ENCODE assay signal across 1 cellular context in the genomic region with DNA sequence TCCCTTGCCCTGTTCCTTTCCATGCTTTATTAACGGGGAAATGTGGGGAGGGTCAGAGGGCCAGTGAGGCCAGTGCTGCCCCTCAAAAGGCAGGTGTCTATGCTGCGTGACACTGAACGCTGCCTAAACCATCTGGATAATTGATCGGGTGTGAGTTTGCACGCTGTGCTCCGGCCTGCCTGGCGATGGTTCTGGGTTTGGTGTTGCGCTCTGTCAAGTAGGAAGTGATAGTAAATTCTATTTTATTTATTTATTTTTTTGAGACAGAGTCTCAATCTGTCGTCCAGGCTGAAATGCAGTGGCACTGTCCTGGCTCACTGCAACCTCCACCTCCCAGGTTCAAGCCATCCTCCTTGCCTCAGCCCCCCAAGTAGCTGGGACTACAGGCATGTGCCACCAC.
TF ChIP-seq lines count a peak whose summit lies in the region.

No MANE protein-coding gene starts in this region.

TF ChIP-seq in GM23338, 12 proteins besides CTCF, POLR2A, EP300 and RAD21 (continued from another document):
- TF ChIP-seq, protein P1, sequence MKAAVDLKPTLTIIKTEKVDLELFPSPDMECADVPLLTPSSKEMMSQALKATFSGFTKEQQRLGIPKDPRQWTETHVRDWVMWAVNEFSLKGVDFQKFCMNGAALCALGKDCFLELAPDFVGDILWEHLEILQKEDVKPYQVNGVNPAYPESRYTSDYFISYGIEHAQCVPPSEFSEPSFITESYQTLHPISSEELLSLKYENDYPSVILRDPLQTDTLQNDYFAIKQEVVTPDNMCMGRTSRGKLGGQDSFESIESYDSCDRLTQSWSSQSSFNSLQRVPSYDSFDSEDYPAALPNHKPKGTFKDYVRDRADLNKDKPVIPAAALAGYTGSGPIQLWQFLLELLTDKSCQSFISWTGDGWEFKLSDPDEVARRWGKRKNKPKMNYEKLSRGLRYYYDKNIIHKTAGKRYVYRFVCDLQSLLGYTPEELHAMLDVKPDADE (IDR thresholded peaks at IDR 0.05) = no peak
